17 cellular contexts compared by ENCODE assay signal in the genomic region with DNA sequence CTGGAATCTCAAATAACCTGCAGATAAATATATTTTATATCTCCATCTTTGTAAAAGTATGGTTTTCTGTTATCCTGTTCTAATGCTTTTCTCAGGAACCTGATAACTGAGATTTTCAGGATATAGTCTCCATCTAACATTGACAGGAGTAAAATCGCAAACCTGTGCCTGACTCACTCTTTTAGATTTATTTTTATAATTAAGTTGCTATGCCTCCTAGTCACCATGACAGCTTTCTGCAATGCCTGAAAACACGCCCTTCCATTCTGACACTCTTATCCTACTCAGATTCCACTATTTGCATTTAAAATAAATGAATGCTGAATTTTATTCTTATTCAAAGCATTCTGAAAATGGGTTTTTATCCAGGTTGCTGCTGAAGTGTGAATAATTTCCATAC.
"Had no signal": no experiment of that assay in that cellular context is flagged by ENCODE, and none has a peak within 500 bp of the region (broad histone marks: within the 10 kb centered on the region; RNA-seq: fewer than 3 reads in every experiment).

No MANE protein-coding gene starts in this region.

- DNase-seq: dermis blood vessel endothelial cell; dorsolateral prefrontal cortex; effector CD4-positive, alpha-beta T cell; effector memory CD4-positive, alpha-beta T cell; foreskin keratinocyte; heart right ventricle; hippocampal formation; left cardiac atrium; left lung; left ventricle myocardium superior; lower lobe of right lung; mesenchymal stem cell; mucosa of descending colon had no signal

- H3K9me3 ChIP-seq: esophagus muscularis mucosa, lower lobe of right lung, mucosa of descending colon had no signal

- H3K4me1 ChIP-seq: esophagus muscularis mucosa, gastroesophageal sphincter, heart right ventricle, left lung, lower lobe of right lung had no signal

- H3K36me3 Mint-ChIP-seq: mesothelial cell of epicardium had no signal

- ATAC-seq: foreskin keratinocyte, gastroesophageal sphincter, heart right ventricle, left cardiac atrium, left lung, left ventricle myocardium superior, lower lobe of right lung, mucosa of descending colon had no signal

- H3K27ac ChIP-seq: coronary artery, dorsolateral prefrontal cortex, esophagus muscularis mucosa, foreskin keratinocyte, gastroesophageal sphincter, heart right ventricle, left lung, lower lobe of right lung had no signal

- H3K27me3 ChIP-seq: dorsolateral prefrontal cortex, esophagus muscularis mucosa, foreskin keratinocyte, gastroesophageal sphincter, heart right ventricle, left lung had no signal

- H3K27ac Mint-ChIP-seq: mesothelial cell of epicardium had no signal

- H3K4me3 ChIP-seq: coronary artery, dorsolateral prefrontal cortex, esophagus muscularis mucosa, gastroesophageal sphincter, heart right ventricle, left lung, lower lobe of right lung, mucosa of descending colon had no signal

- H3K36me3 ChIP-seq: esophagus muscularis mucosa, gastroesophageal sphincter, heart right ventricle, left lung, lower lobe of right lung had no signal

- H3K4me1 Mint-ChIP-seq: mesothelial cell of epicardium had no signal

- H3K4me3 Mint-ChIP-seq: mesothelial cell of epicardium had no signal
